ENCODE assay signal across 8 cellular contexts in the genomic region with DNA sequence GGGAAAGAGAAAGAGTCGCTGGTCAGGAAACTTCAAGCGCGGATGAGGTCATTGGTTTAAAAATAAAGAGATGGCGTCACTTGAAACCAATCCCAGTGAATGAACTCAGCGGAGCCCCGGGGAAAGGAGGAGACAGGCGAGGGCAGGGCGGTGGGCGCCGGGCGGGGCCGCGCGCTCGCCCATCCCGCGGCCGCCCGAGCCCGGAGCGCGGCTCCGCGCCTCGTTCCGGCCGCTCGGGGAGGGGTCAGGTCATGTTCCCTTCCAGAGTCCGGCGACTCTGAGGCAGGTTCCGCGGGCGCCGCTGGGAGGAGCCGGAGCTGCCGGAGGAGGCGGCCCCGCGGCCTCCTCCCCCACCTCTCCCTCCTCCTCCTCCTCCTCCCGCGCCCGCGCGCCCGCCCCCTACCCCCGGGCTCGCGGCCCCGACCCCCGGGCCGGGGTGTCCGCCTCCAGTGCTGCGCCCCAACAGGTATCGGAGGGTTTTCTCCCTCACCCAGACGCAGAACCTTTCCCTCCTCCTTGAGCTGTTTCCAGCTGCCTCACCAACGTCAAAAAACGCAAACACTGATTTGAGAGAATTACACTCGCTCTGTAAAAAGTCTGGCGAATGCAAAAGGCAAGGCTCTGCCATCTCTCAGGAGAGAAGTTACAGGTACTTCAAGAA. TPM values are rescaled to one million over a fixed set of nuclear protein-coding genes. Genes with fewer than 3 reads are reported as not detected.
A peak's percentile ranks its signal among the peaks of the same experiment; 100 is the strongest.
DNase-seq lines count a peak whose midpoint lies in the region; TF ChIP-seq lines count a peak whose summit lies in the region.

DUSP16 (minus strand) TSS at position 279 of the 661 bp plus-strand sequence. CDS start 41,765 bp downstream, outside the sequence.

- peaks cover 12% of the 10 kb centered on the region for H3K36me3 Mint-ChIP-seq in endodermal cell (ENCODE audit: low read depth)

- DNase-seq in Caki2 (ENCODE audit: low read depth), result peak; percentile 96
- DNase-seq in GM20000 (ENCODE audit: low spot score), result peak; percentile 95
- DNase-seq in HT-29 (ENCODE audit: low spot score), result peak; percentile 90
- DNase-seq in NT2/D1 (ENCODE audit: low read depth, low spot score), result peak; percentile 99
- DNase-seq in activated CD8-positive, alpha-beta memory T cell treated with anti-CD3 and anti-CD28 coated beads, Interleukin-2, amount 50 U/mL, for 24 hours (ENCODE audit: extremely low read depth), result peak; percentile 47
- peak; percentile 98 for DNase-seq in endodermal cell
- DNase-seq in mesendoderm, result peak; percentile 99
- DNase-seq in stimulated activated CD8-positive, alpha-beta memory T cell treated with anti-CD3 and anti-CD28 coated beads, Interleukin-15, amount 100 ng/mL, for 1 hour (ENCODE audit: low read depth), result peak; percentile 41

- no peak within 1 kb of the TSS for H2BK5ac ChIP-seq in mesendoderm (ENCODE audit: low read length)

- no peaks in the 10 kb centered on the region for H3K36me3 ChIP-seq in NT2/D1 (ENCODE audit: insufficient read depth, insufficient read length, low read length)
- H3K36me3 ChIP-seq in endodermal cell (ENCODE audit: control insufficient read depth, insufficient read depth, low read length), result no peaks in the 10 kb centered on the region
- H3K36me3 ChIP-seq in mesendoderm (ENCODE audit: control insufficient read depth, insufficient read depth, low read length), result no peaks in the 10 kb centered on the region

- in situ Hi-C loops in Caki2 (cut with HindIII; ENCODE audit: low pct_unique_long_range_greater_than_20kb, low sequenced_read_pairs), result no loop called here

- peak within 1 kb of the TSS; percentile 63 for H3K4me2 ChIP-seq in mesendoderm (ENCODE audit: low read length)

- H3K27me3 Mint-ChIP-seq in endodermal cell (ENCODE audit: insufficient read depth), result no peaks in the 10 kb centered on the region

- peak within 1 kb of the TSS; percentile 21 for H4K5ac ChIP-seq in mesendoderm (ENCODE audit: low read length)

- peak within 1 kb of the TSS; percentile 93 for H2BK15ac ChIP-seq in mesendoderm (replicated peaks; ENCODE audit: low read depth)

- H3K4ac ChIP-seq in mesendoderm (ENCODE audit: low read depth, low read length), result peak within 1 kb of the TSS; percentile 98

- peak within 1 kb of the TSS; percentile 99 for H3K23ac ChIP-seq in mesendoderm (ENCODE audit: low read length)

- peaks cover 2% of the 10 kb centered on the region for H3K79me1 ChIP-seq in mesendoderm (ENCODE audit: low read length)

- H3K9ac ChIP-seq in NT2/D1 (ENCODE audit: insufficient read length, low read depth), result peak within 1 kb of the TSS; percentile 99
- H3K9ac ChIP-seq in endodermal cell (ENCODE audit: extremely low read depth, low read length, poor library complexity, severe bottlenecking), result peak within 1 kb of the TSS; percentile 83
- H3K9ac ChIP-seq in mesendoderm (ENCODE audit: low read length), result peak within 1 kb of the TSS; percentile 87

- H3K27me3 ChIP-seq in NT2/D1 (ENCODE audit: insufficient read depth, insufficient read length) (no peaks in the 10 kb centered on the region), endodermal cell (ENCODE audit: control insufficient read depth, insufficient read depth, low read length, poor library complexity, severe bottlenecking) (no peaks in the 10 kb centered on the region), mesendoderm (ENCODE audit: insufficient read depth, low read length, poor library complexity) (no peaks in the 10 kb centered on the region)

- H3K27ac ChIP-seq in endodermal cell (ENCODE audit: low read depth, low read length) (peak within 1 kb of the TSS; percentile 96), mesendoderm (ENCODE audit: low read depth, low read length) (peak within 1 kb of the TSS; percentile 97)

- peaks cover 30% of the 10 kb centered on the region for H3K4me1 Mint-ChIP-seq in endodermal cell

- peak within 1 kb of the TSS; percentile 100 for H3K18ac ChIP-seq in mesendoderm (ENCODE audit: low read length)

- peak within 1 kb of the TSS; percentile 86 for H3K4me3 Mint-ChIP-seq in endodermal cell

- peak within 1 kb of the TSS; percentile 99 for H4K8ac ChIP-seq in mesendoderm (ENCODE audit: low read depth, low read length)

- TF ChIP-seq CTCF in GM20000 (IDR thresholded peaks at IDR 0.05; ENCODE audit: extremely low read depth, missing control alignments) (no peak), endodermal cell (conservative IDR thresholded peaks at IDR 0.05) (peak; percentile 58)

- H2AK5ac ChIP-seq in mesendoderm (ENCODE audit: low read length), result no peak within 1 kb of the TSS

- peaks cover 22% of the 10 kb centered on the region for H3K9me3 ChIP-seq in NT2/D1 (ENCODE audit: insufficient read depth, low read length)
- H3K9me3 ChIP-seq in endodermal cell (ENCODE audit: control insufficient read depth, low read length), result peaks cover 18% of the 10 kb centered on the region

- peak within 1 kb of the TSS; percentile 36 for H2BK120ac ChIP-seq in mesendoderm (ENCODE audit: low read depth, low read length)

- peak within 1 kb of the TSS; percentile 95 for H3K56ac ChIP-seq in mesendoderm (ENCODE audit: low read length)

- 1 to 13% methylated on average over 5 to 52 of the region's 59 CpGs for WGBS in endodermal cell (ENCODE audit: insufficient coverage in 1 of 2, insufficient read length in 1 of 2), 2 experiments
- WGBS in mesendoderm (ENCODE audit: extremely low coverage, insufficient coverage, low lambda C conversion rate), result no CpG with 5 or more reads among the region's 59 CpGs

- peaks cover 2% of the 10 kb centered on the region for H3K4me1 ChIP-seq in NT2/D1 (ENCODE audit: insufficient read depth, insufficient read length)
- no peaks in the 10 kb centered on the region for H3K4me1 ChIP-seq in endodermal cell (ENCODE audit: control insufficient read depth, insufficient read depth, low read length)
- H3K4me1 ChIP-seq in mesendoderm (ENCODE audit: control insufficient read depth, low read depth, low read length), result peaks cover 2% of the 10 kb centered on the region

- H3K27ac Mint-ChIP-seq in endodermal cell, result peak within 1 kb of the TSS; percentile 97

- H3K79me2 ChIP-seq in mesendoderm (ENCODE audit: control insufficient read depth, insufficient read depth, low read length), result peaks cover 13% of the 10 kb centered on the region

- H3K9me3 Mint-ChIP-seq in endodermal cell, result peaks cover 24% of the 10 kb centered on the region

- H3K4me3 ChIP-seq in NT2/D1 (ENCODE audit: insufficient read length, low read depth) (peak within 1 kb of the TSS; percentile 92), endodermal cell (ENCODE audit: low read length) (peak within 1 kb of the TSS; percentile 98), mesendoderm (ENCODE audit: low read length) (peak within 1 kb of the TSS; percentile 82)

RNA-seq across cellular contexts. Expression of gene DUSP16, which starts in this region (rescaled TPM):
- 9.9 and 10.2 TPM in 2 replicates for total RNA-seq in Caki2 (2014; rRNA removed; shearing (Covaris generic); ENCODE audit: low replicate concordance)
- total RNA-seq in HT-29 (2014; rRNA removed; shearing (Covaris generic)), result 9.2 and 11.3 TPM in 2 replicates
- total RNA-seq in endodermal cell, result 10 to 100 TPM; 28.1 to 42.5 TPM
- polyA plus RNA-seq in endodermal cell (2013, experiment 1 of 2), result 20.0 TPM
- polyA plus RNA-seq in endodermal cell (2013, experiment 2 of 2), result 17.4 TPM
- polyA plus RNA-seq in mesendoderm (2013, experiment 1 of 2), result 17.9 TPM
- polyA plus RNA-seq in mesendoderm (2013, experiment 2 of 2), result 18.7 TPM

Comparison
In these comparisons a context has a peak if more than half of its experiments do, and no peak if none do; other contexts are left out.
1. Peak in every context shown above with its lines: DNase-seq, H3K4me3 ChIP-seq and H3K27ac ChIP-seq.
2. DNase-seq: peak in every context shown above with its lines; median percentile 99 in NT2/D1; 99 in mesendoderm; 98 in endodermal cell; 96 in Caki2; 95 in GM20000; 90 in HT-29; 47 in activated CD8-positive, alpha-beta memory T cell treated with anti-CD3 and anti-CD28 coated beads, Interleukin-2, amount 50 U/mL, for 24 hours; 41 in stimulated activated CD8-positive, alpha-beta memory T cell treated with anti-CD3 and anti-CD28 coated beads, Interleukin-15, amount 100 ng/mL, for 1 hour.